Comparison of ENCODE assay signal across 1 cellular context in genomic region chr5:159053708-159054107, GRCh38.
TF ChIP-seq lines count a peak whose summit lies in the region.

No MANE protein-coding gene starts in this region.

TF ChIP-seq in GM12878, 131 proteins besides CTCF, POLR2A, EP300 and RAD21:
- no peak for TF ChIP-seq EGR1 (IDR thresholded peaks at IDR 0.05; ENCODE audit: borderline replicate concordance in 1 of 2, low read depth in 2 of 2, low read length in 2 of 2)
- TF ChIP-seq MYC (IDR thresholded peaks at IDR 0.05; ENCODE audit: insufficient read depth, insufficient read length, insufficient replicate concordance, low read length, severe bottlenecking), result no peak
- TF ChIP-seq EZH2 (IDR thresholded peaks at IDR 0.05; ENCODE audit: borderline replicate concordance, control insufficient read depth, low read depth, low read length), result no peak
- TF ChIP-seq HDAC6 (IDR thresholded peaks at IDR 0.05; ENCODE audit: unreplicated experiment), result no peak
- no peak for TF ChIP-seq ZNF622 (IDR thresholded peaks at IDR 0.05)
- no peak for TF ChIP-seq ESRRA (IDR thresholded peaks at IDR 0.05; ENCODE audit: low read length)
